In genomic region chr17:28756025-28756804, GRCh38 we compare ENCODE assay signal across 18 cellular contexts. TPM values are rescaled to one million over a fixed set of nuclear protein-coding genes. Genes with fewer than 3 reads are reported as not detected.
DNase-seq lines count a peak whose midpoint lies in the region; ATAC-seq, FAIRE-seq and TF ChIP-seq lines count a peak whose summit lies in the region.
"Had no signal": no experiment of that assay in that cellular context is flagged by ENCODE, and none has a peak within 500 bp of the region (broad histone marks: within the 10 kb centered on the region; RNA-seq: fewer than 3 reads in every experiment).

No MANE protein-coding gene starts in this region.

- H2AFZ ChIP-seq in PC-3 (ENCODE audit: low read length) (no peak overlapping the region), astrocyte (ENCODE audit: low read depth, low read length) (no peak overlapping the region)

- H3K36me3 Mint-ChIP-seq in CD4-positive, CD25-positive, alpha-beta regulatory T cell, result peaks cover 15% of the 10 kb centered on the region
- H3K36me3 Mint-ChIP-seq in astrocyte (ENCODE audit: low read depth, unreplicated experiment), result peaks cover 20% of the 10 kb centered on the region
- H3K36me3 Mint-ChIP-seq in neural crest cell (ENCODE audit: low read depth), result peaks cover 14% of the 10 kb centered on the region

- H3K27me3 ChIP-seq in CD4-positive, CD25-positive, alpha-beta regulatory T cell (ENCODE audit: control insufficient read depth, insufficient read depth, low read length), result no peaks in the 10 kb centered on the region
- no peaks in the 10 kb centered on the region for H3K27me3 ChIP-seq in PC-3 (ENCODE audit: low read length)
- no peaks in the 10 kb centered on the region for H3K27me3 ChIP-seq in astrocyte (ENCODE audit: insufficient read depth, low read length)
- H3K27me3 ChIP-seq: brain microvascular endothelial cell, right lobe of liver had no signal

- no peak for FAIRE-seq in astrocyte (lab: Jason Lieb, UNC)
- FAIRE-seq: frontal cortex had no signal

- H3K4me2 ChIP-seq in PC-3 (ENCODE audit: low read length), result no peak overlapping the region
- H3K4me2 ChIP-seq in astrocyte (ENCODE audit: low read length), result no peak overlapping the region

- H3K27ac ChIP-seq in CD4-positive, CD25-positive, alpha-beta regulatory T cell (ENCODE audit: insufficient read depth, low read length, poor library complexity, severe bottlenecking), result no peak overlapping the region
- no peak overlapping the region for H3K27ac ChIP-seq in PC-3 (ENCODE audit: low read length)
- no peak overlapping the region for H3K27ac ChIP-seq in astrocyte (ENCODE audit: low read depth, low read length)
- H3K27ac ChIP-seq: brain microvascular endothelial cell, right lobe of liver had no signal

- peaks cover 38% of the 10 kb centered on the region for H3K36me3 ChIP-seq in CD4-positive, CD25-positive, alpha-beta regulatory T cell (ENCODE audit: control insufficient read depth, insufficient read depth, low read length)
- H3K36me3 ChIP-seq in PC-3 (ENCODE audit: low read depth, low read length) (peaks cover 5% of the 10 kb centered on the region), astrocyte (ENCODE audit: insufficient read depth, low read length) (peaks cover 10% of the 10 kb centered on the region)

- no peaks in the 10 kb centered on the region for H3K4me1 ChIP-seq in CD4-positive, CD25-positive, alpha-beta regulatory T cell (ENCODE audit: control insufficient read depth, insufficient read depth, low read length, poor library complexity, severe bottlenecking)
- H3K4me1 ChIP-seq in PC-3 (ENCODE audit: insufficient read depth, low read length) (peaks cover 8% of the 10 kb centered on the region), astrocyte (ENCODE audit: insufficient read depth, low read length) (no peaks in the 10 kb centered on the region)

- H3K4me3 Mint-ChIP-seq in CD4-positive, CD25-positive, alpha-beta regulatory T cell, result no peak overlapping the region
- H3K4me3 Mint-ChIP-seq in astrocyte (ENCODE audit: unreplicated experiment), result no peak overlapping the region
- peak overlapping the region; percentile 27 for H3K4me3 Mint-ChIP-seq in neural crest cell
- H3K4me3 Mint-ChIP-seq: T-helper 1 cell treated with Interleukin-12 subunit alpha and Interleukin-12 subunit beta and Interleukin-4 antibody, amounts not matched to agents 30 μg/mL and 1 μg/mL, for 36 hours had no signal

- POLR2A ChIA-PET in PC-3 (lab: Charles Lee; ENCODE audit: unreplicated experiment), result no interaction called here

- peak overlapping the region in 2 of 3 donors; percentile 18 to 30 for H3K27ac Mint-ChIP-seq in CD4-positive, CD25-positive, alpha-beta regulatory T cell
- H3K27ac Mint-ChIP-seq in astrocyte (ENCODE audit: unreplicated experiment) (peak overlapping the region; percentile 6), neural crest cell (ENCODE audit: unreplicated experiment) (no peak overlapping the region)
- H3K27ac Mint-ChIP-seq: T-helper 1 cell treated with Interleukin-12 subunit alpha and Interleukin-12 subunit beta and Interleukin-4 antibody, amounts not matched to agents 30 μg/mL and 1 μg/mL, for 36 hours had no signal

- H3K9me3 ChIP-seq in CD4-positive, CD25-positive, alpha-beta regulatory T cell (ENCODE audit: control insufficient read depth in 2 of 2, low read length in 2 of 2), result no peaks in the 10 kb centered on the region
- H3K9me3 ChIP-seq in PC-3 (ENCODE audit: low read length), result no peaks in the 10 kb centered on the region
- no peaks in the 10 kb centered on the region for H3K9me3 ChIP-seq in astrocyte (ENCODE audit: insufficient read depth, low read depth, low read length)
- H3K9me3 ChIP-seq: right lobe of liver had no signal

- ATAC-seq in CD4-positive, CD25-positive, alpha-beta regulatory T cell (ENCODE audit: low read depth in 2 of 2), result no peak
- ATAC-seq in PC-3 (no peak), HG03521 (IDR thresholded peaks at IDR 0.05; ENCODE audit: unreplicated experiment) (no peak)
- ATAC-seq: HCT116, left cardiac atrium had no signal

- intact Hi-C loops in PC-3 (cut with micrococcal nuclease), result no loop called here

- H3K79me2 ChIP-seq in PC-3 (ENCODE audit: low read length), result no peaks in the 10 kb centered on the region
- peaks cover 4% of the 10 kb centered on the region for H3K79me2 ChIP-seq in astrocyte (ENCODE audit: insufficient read depth, low read length)

- in situ Hi-C loops in G401 (cut with HindIII; ENCODE audit: low sequenced_read_pairs), result no loop called here

- no peak for DNase-seq in CD4-positive, CD25-positive, alpha-beta regulatory T cell
- DNase-seq in PC-3, result no peak
- DNase-seq in astrocyte (ENCODE audit: low read depth), result no peak
- no peak for DNase-seq in neural crest cell (ENCODE audit: low read depth, low spot score)
- no peak for DNase-seq in G401 (ENCODE audit: low spot score)
- no peak for DNase-seq in kidney tubule cell (ENCODE audit: low spot score)
- DNase-seq: activated gamma-delta T cell treated with Interleukin-2 at 50 U/mL for 16 hours, brain microvascular endothelial cell, cortex of kidney, left cardiac atrium, NCI-H1105, NCI-H69, right lobe of liver, SHP77 treated with DMSO at 0.1 percent for 48 hours had no signal

- H3K4me1 Mint-ChIP-seq in CD4-positive, CD25-positive, alpha-beta regulatory T cell, result peaks cover 0 to 4% (median 1%) of the 10 kb centered on the region in 4 donors
- H3K4me1 Mint-ChIP-seq in astrocyte (ENCODE audit: low read depth, unreplicated experiment) (peaks cover 15% of the 10 kb centered on the region), neural crest cell (peaks cover 19% of the 10 kb centered on the region)

- BruUV-seq in PC-3 (replicated peaks; lab: Mats Ljungman, UMichigan), result TSS peak; percentile 12

- H3F3A ChIP-seq in PC-3 (ENCODE audit: low read length, unreplicated experiment), result no peaks in the 10 kb centered on the region

- no peak overlapping the region for H3K9ac ChIP-seq in PC-3 (ENCODE audit: low read length)
- H3K9ac ChIP-seq in astrocyte (ENCODE audit: low read length), result no peak overlapping the region

- no peaks in the 10 kb centered on the region for H3K27me3 Mint-ChIP-seq in CD4-positive, CD25-positive, alpha-beta regulatory T cell
- H3K27me3 Mint-ChIP-seq in astrocyte (ENCODE audit: low read depth, unreplicated experiment), result no peaks in the 10 kb centered on the region
- no peaks in the 10 kb centered on the region for H3K27me3 Mint-ChIP-seq in neural crest cell (ENCODE audit: low read depth)

- TF ChIP-seq CTCF in PC-3 (conservative IDR thresholded peaks at IDR 0.05; ENCODE audit: low read depth, low read length) (no peak), astrocyte (IDR thresholded peaks at IDR 0.05; ENCODE audit: insufficient read depth, low read depth, low read length) (no peak), neural crest cell (conservative IDR thresholded peaks at IDR 0.05) (no peak)

- no peaks in the 10 kb centered on the region for H3K9me2 ChIP-seq in PC-3 (replicated peaks; ENCODE audit: low read length)

- CTCF ChIA-PET in PC-3 (lab: Charles Lee), result no interaction called here

- no peaks in the 10 kb centered on the region for H3K9me3 Mint-ChIP-seq in CD4-positive, CD25-positive, alpha-beta regulatory T cell
- H3K9me3 Mint-ChIP-seq in astrocyte (ENCODE audit: unreplicated experiment) (no peaks in the 10 kb centered on the region), neural crest cell (no peaks in the 10 kb centered on the region)
- H3K9me3 Mint-ChIP-seq: T-helper 1 cell treated with Interleukin-12 subunit alpha and Interleukin-12 subunit beta and Interleukin-4 antibody, amounts not matched to agents 30 μg/mL and 1 μg/mL, for 36 hours had no signal

- H4K20me1 ChIP-seq in PC-3 (ENCODE audit: low read length) (no peaks in the 10 kb centered on the region), astrocyte (ENCODE audit: insufficient read depth, low read length) (peaks cover 65% of the 10 kb centered on the region)

- H3K4me3 ChIP-seq in CD4-positive, CD25-positive, alpha-beta regulatory T cell (ENCODE audit: low read depth, low read length), result no peak overlapping the region
- H3K4me3 ChIP-seq in PC-3 (ENCODE audit: low read length) (no peak overlapping the region), astrocyte (ENCODE audit: insufficient read depth, low read depth, low read length) (no peak overlapping the region)
- H3K4me3 ChIP-seq: right lobe of liver had no signal

RNA-seq across cellular contexts. Expression of gene TRAF4, which starts 12.4 kb away (rescaled TPM):
- total RNA-seq in CD4-positive, CD25-positive, alpha-beta regulatory T cell, result 320 TPM
- polyA plus RNA-seq in CD4-positive, CD25-positive, alpha-beta regulatory T cell, result 1 to 10 TPM; 1.1 to 2.9 (median 1.7) TPM
- 81.5 and 104 TPM in 2 replicates for total RNA-seq in PC-3 (2014; rRNA removed)
- total RNA-seq in astrocyte, result 132 and 143 TPM in 2 replicates
- 163 and 172 TPM in 2 replicates for total RNA-seq in neural crest cell
- total RNA-seq in G401 (2014; rRNA removed; shearing (Covaris generic)), result 51.8 and 69.0 TPM in 2 replicates

RNA-seq across cellular contexts. Expression of gene NEK8, which starts 27.6 kb away (rescaled TPM):
- 7.5 TPM for total RNA-seq in CD4-positive, CD25-positive, alpha-beta regulatory T cell
- polyA plus RNA-seq in CD4-positive, CD25-positive, alpha-beta regulatory T cell, result 1 to 10 TPM; 1.8 to 2.6 (median 2.0) TPM
- total RNA-seq in PC-3 (2014; rRNA removed) (2.4 and 3.7 TPM in 2 replicates), astrocyte (4.3 TPM in 2 replicates), neural crest cell (6.2 and 6.3 TPM in 2 replicates)
- total RNA-seq in G401 (2014; rRNA removed; shearing (Covaris generic)), result 10.2 and 15.1 TPM in 2 replicates

RNA-seq across cellular contexts. Expression of gene TLCD1, which starts 30.2 kb away (rescaled TPM):
- 1.3 TPM for total RNA-seq in CD4-positive, CD25-positive, alpha-beta regulatory T cell
- polyA plus RNA-seq in CD4-positive, CD25-positive, alpha-beta regulatory T cell, result not detected
- total RNA-seq in PC-3 (2014; rRNA removed), result 7.1 and 9.3 TPM in 2 replicates
- 24.6 and 25.1 TPM in 2 replicates for total RNA-seq in astrocyte
- total RNA-seq in neural crest cell, result 6.1 and 6.3 TPM in 2 replicates
- 9.2 and 12.1 TPM in 2 replicates for total RNA-seq in G401 (2014; rRNA removed; shearing (Covaris generic))

RNA-seq across cellular contexts. Expression of gene RPL23A, which starts 36.4 kb away (rescaled TPM):
- total RNA-seq in CD4-positive, CD25-positive, alpha-beta regulatory T cell, result 2,050 TPM
- polyA plus RNA-seq in CD4-positive, CD25-positive, alpha-beta regulatory T cell, result 1,000 to 10,000 TPM; 4,206 to 5,707 (median 4,669) TPM
- total RNA-seq in PC-3 (2014; rRNA removed) (390 and 515 TPM in 2 replicates), astrocyte (901 and 1,068 TPM in 2 replicates), neural crest cell (1,750 and 1,862 TPM in 2 replicates)
- total RNA-seq in G401 (2014; rRNA removed; shearing (Covaris generic)), result 1,133 and 1,289 TPM in 2 replicates

RNA-seq across cellular contexts. Expression of gene RAB34, which starts 38.5 kb away (rescaled TPM):
- total RNA-seq in CD4-positive, CD25-positive, alpha-beta regulatory T cell, result 4.0 TPM
- 10 to 100 TPM in 1 of 4 donors, 1 to 10 TPM in 3; 6.6 to 11.5 (median 6.9) TPM for polyA plus RNA-seq in CD4-positive, CD25-positive, alpha-beta regulatory T cell
- total RNA-seq in PC-3 (2014; rRNA removed) (207 and 211 TPM in 2 replicates), astrocyte (145 and 150 TPM in 2 replicates), neural crest cell (83.5 and 87.4 TPM in 2 replicates)
- total RNA-seq in G401 (2014; rRNA removed; shearing (Covaris generic)), result 373 TPM in 2 replicates
